ENCODE assay signal across 14 cellular contexts in genomic region chr13:32495429-32495828, GRCh38. TPM values are rescaled to one million over a fixed set of nuclear protein-coding genes. Genes with fewer than 3 reads are reported as not detected.
A peak's percentile ranks its signal among the peaks of the same experiment; 100 is the strongest.
DNase-seq lines count a peak whose midpoint lies in the region; ATAC-seq, FAIRE-seq and TF ChIP-seq lines count a peak whose summit lies in the region.
"Had no signal": no experiment of that assay in that cellular context is flagged by ENCODE, and none has a peak within 500 bp of the region (broad histone marks: within the 10 kb centered on the region; RNA-seq: fewer than 3 reads in every experiment).

No MANE protein-coding gene starts in this region.

- peaks cover 0 to 6% (median 0%) of the 10 kb centered on the region in 5 donors for H3K36me3 Mint-ChIP-seq in naive thymus-derived CD4-positive, alpha-beta T cell
- H3K36me3 Mint-ChIP-seq: CD4-positive, CD25-positive, alpha-beta regulatory T cell had no signal

- CTCF ChIA-PET in GM12878 (lab: Yijun Ruan, JAX), result no interaction called here
- CTCF ChIA-PET in HepG2 (lab: Yijun Ruan, JAX; ENCODE audit: low intra/inter-chr PET ratio, low total read pairs), result no interaction called here
- CTCF ChIA-PET in naive thymus-derived CD4-positive, alpha-beta T cell (lab: Charles Lee), result interaction anchor here (0.8 kb wide), 1 partner anchor 140 kb away, joined by 3 read pairs; no protein-coding TSS in a partner anchor

- peaks cover 6 to 35% (median 16%) of the 10 kb centered on the region in 7 donors for H3K4me1 Mint-ChIP-seq in naive thymus-derived CD4-positive, alpha-beta T cell

- TF ChIP-seq EP300 in GM12878 (IDR thresholded peaks at IDR 0.05; ENCODE audit: borderline replicate concordance in 1 of 2, control insufficient read depth in 1 of 2, low read depth in 2 of 2, low read length in 2 of 2) (no peak), HepG2 (IDR thresholded peaks at IDR 0.05; ENCODE audit: low read depth in 2 of 2, low read length in 2 of 2) (no peak), HepG2 (CRISPR knock-in tag; IDR thresholded peaks at IDR 0.05; ENCODE audit: borderline replicate concordance) (no peak)

- DNase-seq in left ventricle myocardium superior, result no peak
- DNase-seq in left cardiac atrium, result no peak
- DNase-seq in GM12878 (ENCODE audit: low read depth, low spot score), result no peak
- no peak for DNase-seq in HepG2 (ENCODE audit: low spot score)
- DNase-seq in upper lobe of right lung, result no peak
- no peak for DNase-seq in HuH-7.5 (ENCODE audit: low spot score)
- no peak for DNase-seq in naive thymus-derived CD4-positive, alpha-beta T cell
- DNase-seq in NK-92 treated with Interleukin-12 subunit alpha and Interleukin-12 subunit beta, amount 100 ng/mL, for 24 hours (lab: John Stamatoyannopoulos, UW), result no peak
- DNase-seq: ACHN; CD4-positive, CD25-positive, alpha-beta regulatory T cell; DMS53; HCEC 1CT had no signal

- H3K4me2 ChIP-seq in GM12878 (ENCODE audit: control insufficient read depth, insufficient read depth) (no peak overlapping the region), HepG2 (ENCODE audit: low read depth, low read length) (no peak overlapping the region)
- H3K4me2 ChIP-seq: BLaER1 treated with 17β-estradiol and CSF1 and Interleukin-3, amounts not matched to agents 10 nM and 100 nM had no signal

- intact Hi-C loops in left ventricle myocardium superior (cut with micrococcal nuclease), result no loop called here
- intact Hi-C loops in left cardiac atrium (cut with DNase I), result no loop called here
- intact Hi-C loops in GM12878 (cut with micrococcal nuclease; ENCODE audit: unreplicated experiment), result no loop called here
- intact Hi-C loops in HepG2 (cut with micrococcal nuclease; ENCODE audit: unreplicated experiment), result loop anchor here (5.0 kb wide), 1 partner anchor 42 kb away; the partner anchor contains the start of gene N4BP2L2
- intact Hi-C loops in upper lobe of right lung (cut with DNase I), result no loop called here
- intact Hi-C loops in naive thymus-derived CD4-positive, alpha-beta T cell (cut with micrococcal nuclease), result no loop called here

- TF ChIP-seq POLR2A in GM12878 (IDR thresholded peaks at IDR 0.05; ENCODE audit: low read depth, low read length), result no peak
- TF ChIP-seq POLR2A in HepG2 (IDR thresholded peaks at IDR 0.05; ENCODE audit: insufficient read depth in 1 of 2, low read depth in 2 of 2, low read length in 2 of 2), result no peak

- no peak overlapping the region for H3K4me3 Mint-ChIP-seq in naive thymus-derived CD4-positive, alpha-beta T cell
- H3K4me3 Mint-ChIP-seq: CD4-positive, CD25-positive, alpha-beta regulatory T cell had no signal

- TF ChIP-seq RAD21 in GM12878 (IDR thresholded peaks at IDR 0.05; ENCODE audit: insufficient read depth, low read depth, low read length), result no peak
- no peak for TF ChIP-seq RAD21 in HepG2 (CRISPR knock-in tag; IDR thresholded peaks at IDR 0.05)

- H3K27me3 ChIP-seq in GM12878 (replicated peaks in 1 of 2; ENCODE audit: control insufficient read depth in 2 of 2, insufficient read depth in 2 of 2, low read length in 1 of 2) (no peaks in the 10 kb centered on the region), HepG2 (ENCODE audit: control insufficient read depth in 1 of 2, insufficient read depth in 2 of 2, low read length in 2 of 2) (no peaks in the 10 kb centered on the region), upper lobe of right lung (no peaks in the 10 kb centered on the region)
- no peaks in the 10 kb centered on the region for H3K27me3 ChIP-seq in naive thymus-derived CD4-positive, alpha-beta T cell (ENCODE audit: control insufficient read depth in 2 of 2, insufficient read depth in 2 of 2, low read length in 2 of 2)
- H3K27me3 ChIP-seq: BLaER1 treated with 17β-estradiol and CSF1 and Interleukin-3, amounts not matched to agents 10 nM and 100 nM had no signal

- H3K79me2 ChIP-seq in GM12878 (ENCODE audit: control insufficient read depth, insufficient read depth, low read length) (no peaks in the 10 kb centered on the region), HepG2 (ENCODE audit: insufficient read depth, low read length) (no peaks in the 10 kb centered on the region)

- H3K27ac ChIP-seq in GM12878 (ENCODE audit: control insufficient read depth, insufficient read depth) (no peak overlapping the region), HepG2 (ENCODE audit: extremely low read length, insufficient read depth, low read length) (no peak overlapping the region), upper lobe of right lung (no peak overlapping the region)
- no peak overlapping the region for H3K27ac ChIP-seq in naive thymus-derived CD4-positive, alpha-beta T cell (ENCODE audit: low read depth, low read length)
- H3K27ac ChIP-seq: BLaER1 treated with 17β-estradiol and CSF1 and Interleukin-3, amounts not matched to agents 10 nM and 100 nM had no signal

- H2AFZ ChIP-seq in GM12878 (ENCODE audit: control insufficient read depth, low read depth, low read length) (no peak overlapping the region), HepG2 (ENCODE audit: low read length) (no peak overlapping the region)

- 0 out of 4 replicates have a peak, but pooled peaks cover 0 to 2% of the 10 kb centered on the region in 2 experiments for H3K36me3 ChIP-seq in GM12878 (ENCODE audit: control insufficient read depth in 2 of 2, insufficient read depth in 2 of 2, low read length in 1 of 2)
- no peaks in the 10 kb centered on the region for H3K36me3 ChIP-seq in HepG2 (replicated peaks in 1 of 2; ENCODE audit: control insufficient read depth in 1 of 2, insufficient read depth in 2 of 2, low read length in 2 of 2)
- H3K36me3 ChIP-seq in upper lobe of right lung, result no peaks in the 10 kb centered on the region
- no peaks in the 10 kb centered on the region for H3K36me3 ChIP-seq in naive thymus-derived CD4-positive, alpha-beta T cell (ENCODE audit: control insufficient read depth in 2 of 3, insufficient read depth in 3 of 3, low read length in 3 of 3)
- H3K36me3 ChIP-seq: BLaER1 treated with 17β-estradiol and CSF1 and Interleukin-3, amounts not matched to agents 10 nM and 100 nM had no signal

- ATAC-seq in left ventricle myocardium superior (peak; percentile 18), left cardiac atrium (no peak), GM12878 (0 out of 3 replicates have a peak, but pooled peaks have one; percentile 18), HepG2 (no peak), upper lobe of right lung (peak; percentile 36)
- ATAC-seq in naive thymus-derived CD4-positive, alpha-beta T cell, result no peak

- BruUV-seq in GM12878 (replicated peaks; lab: Mats Ljungman, UMichigan), result no TSS peak
- BruUV-seq in HepG2 (replicated peaks; lab: Mats Ljungman, UMichigan), result no TSS peak

- H3K9ac ChIP-seq in GM12878 (ENCODE audit: control insufficient read depth, insufficient read depth, low read length) (no peak overlapping the region), HepG2 (ENCODE audit: insufficient read depth, low read depth, low read length) (no peak overlapping the region)
- H3K9ac ChIP-seq: BLaER1 treated with 17β-estradiol and CSF1 and Interleukin-3, amounts not matched to agents 10 nM and 100 nM had no signal

- RAD21 ChIA-PET in GM12878 (lab: Charles Lee; ENCODE audit: unreplicated experiment), result no interaction called here

- H3K4me1 ChIP-seq in GM12878 (ENCODE audit: control insufficient read depth, insufficient read depth, low read length), result no peaks in the 10 kb centered on the region
- H3K4me1 ChIP-seq in HepG2 (ENCODE audit: insufficient read depth, low read length), result peaks cover 47% of the 10 kb centered on the region
- peaks cover 8% of the 10 kb centered on the region for H3K4me1 ChIP-seq in upper lobe of right lung
- H3K4me1 ChIP-seq in naive thymus-derived CD4-positive, alpha-beta T cell (ENCODE audit: control insufficient read depth in 2 of 2, insufficient read depth in 2 of 2, low read length in 2 of 2), result no peaks in the 10 kb centered on the region
- H3K4me1 ChIP-seq: BLaER1 treated with 17β-estradiol and CSF1 and Interleukin-3, amounts not matched to agents 10 nM and 100 nM had no signal

- H3K4me3 ChIP-seq in GM12878 (no peak overlapping the region), HepG2 (replicated peaks in 1 of 3; ENCODE audit: insufficient read depth in 1 of 3, low read depth in 2 of 3, low read length in 3 of 3) (no peak overlapping the region), upper lobe of right lung (no peak overlapping the region)
- H3K4me3 ChIP-seq in naive thymus-derived CD4-positive, alpha-beta T cell (ENCODE audit: low read length), result no peak overlapping the region
- H3K4me3 ChIP-seq: BLaER1 treated with 17β-estradiol and CSF1 and Interleukin-3, amounts not matched to agents 10 nM and 100 nM had no signal

- no peaks in the 10 kb centered on the region for H3K9me3 Mint-ChIP-seq in naive thymus-derived CD4-positive, alpha-beta T cell

- WGBS in GM12878 (ENCODE audit: insufficient coverage, insufficient replicate concordance, low lambda C conversion rate, missing lambda C conversion rate), result 94% methylated on average over 5 of the region's 5 CpGs
- 91% methylated on average over 5 of the region's 5 CpGs for WGBS in HepG2 (ENCODE audit: low lambda C conversion rate)

- H3K9me3 ChIP-seq in GM12878 (replicated peaks; ENCODE audit: control insufficient read depth, insufficient read depth, low read length), result no peaks in the 10 kb centered on the region
- no peaks in the 10 kb centered on the region for H3K9me3 ChIP-seq in HepG2 (ENCODE audit: low read length)
- no peaks in the 10 kb centered on the region for H3K9me3 ChIP-seq in upper lobe of right lung
- H3K9me3 ChIP-seq in naive thymus-derived CD4-positive, alpha-beta T cell (ENCODE audit: control insufficient read depth in 2 of 3, low read length in 3 of 3), result no peaks in the 10 kb centered on the region
- H3K9me3 ChIP-seq: BLaER1 treated with 17β-estradiol and CSF1 and Interleukin-3, amounts not matched to agents 10 nM and 100 nM had no signal

- no peak overlapping the region for H3K27ac Mint-ChIP-seq in naive thymus-derived CD4-positive, alpha-beta T cell

- FAIRE-seq in GM12878 (lab: Jason Lieb, UNC) (no peak), HepG2 (lab: Jason Lieb, UNC) (no peak)
- FAIRE-seq: GM18507 had no signal

- SMC1A ChIA-PET in GM12878 (lab: Charles Lee; ENCODE audit: uncharacterized antibody, unreplicated experiment), result no interaction called here

- H4K20me1 ChIP-seq in GM12878 (ENCODE audit: control insufficient read depth, insufficient read depth) (no peaks in the 10 kb centered on the region), HepG2 (ENCODE audit: insufficient read depth, low read length) (no peaks in the 10 kb centered on the region)

- in situ Hi-C loops in GM12878 (cut with MboI) (no loop called here), HepG2 (cut with HindIII; ENCODE audit: extremely low pct_ligation_motif_present, low pct_unique_long_range_greater_than_20kb) (no loop called here)

- H3K27me3 Mint-ChIP-seq in naive thymus-derived CD4-positive, alpha-beta T cell, result no peaks in the 10 kb centered on the region
- H3K27me3 Mint-ChIP-seq: CD4-positive, CD25-positive, alpha-beta regulatory T cell had no signal

- POLR2A ChIA-PET in GM12878 (lab: Charles Lee) (no interaction called here), HepG2 (lab: Yijun Ruan, JAX) (no interaction called here)
- POLR2A ChIA-PET in naive thymus-derived CD4-positive, alpha-beta T cell (lab: Charles Lee), result no interaction called here

- TF ChIP-seq CTCF in GM12878 (IDR thresholded peaks at IDR 0.05 in 2 of 3, conservative IDR thresholded peaks at IDR 0.05 in 1 of 3; ENCODE audit: control insufficient read depth in 2 of 3, extremely low read depth in 1 of 3, insufficient read depth in 1 of 3, low read depth in 3 of 3, low read length in 3 of 3), result no peak
- no peak for TF ChIP-seq CTCF in HepG2 (CRISPR knock-in tag; IDR thresholded peaks at IDR 0.05)
- no peak for TF ChIP-seq CTCF in upper lobe of right lung (IDR thresholded peaks at IDR 0.05)

RNA-seq across cellular contexts. Expression of gene N4BP2L2, which starts 43.2 kb away (rescaled TPM):
- total RNA-seq in left ventricle myocardium superior (123 TPM), left cardiac atrium (100 to 1,000 TPM; 106 to 126 TPM), GM12878 (2014; rRNA removed) (48.7 and 69.2 TPM in 2 replicates), GM12878 (2014; rRNA removed; fragmentation: Illumina TruSeq; extraction: Trizol) (81.2 and 87.8 TPM in 2 replicates), GM12878 (2021) (49.3 and 56.2 TPM in 2 replicates), HepG2 (2016; rRNA removed; fragmentation: Illumina TruSeq; extraction: Trizol) (81.2 and 82.6 TPM in 2 replicates), upper lobe of right lung (168 TPM)
- 523 and 578 TPM in 2 replicates for total RNA-seq in GM12878 (2013; cell fraction: nucleolus; rRNA removed)
- polyA plus RNA-seq in GM12878 (2011; ENCODE audit: low read depth), result 24.2 TPM
- polyA plus RNA-seq in GM12878 (2011; rRNA removed) (87.1 and 152 TPM in 2 replicates), GM12878 (2014; fragmentation: Illumina TruSeq; extraction: Trizol) (62.6 and 89.4 TPM in 2 replicates), GM12878 (2014; fragmentation: Nextera tagmentation; extraction: Ambion mirVana) (10 to 100 TPM; 41.7 to 59.8 TPM), GM12878 (2014; rRNA removed) (42.7 and 48.4 TPM in 2 replicates), GM12878 (2016; fragmentation: Nextera tagmentation; extraction: Ambion mirVana) (10 to 100 TPM; 72.3 to 74.8 TPM), HepG2 (2011; rRNA removed) (47.9 and 58.9 TPM in 2 replicates)
- 19.5 and 20.2 TPM in 2 replicates for polyA plus RNA-seq in GM12878 (2011; cell fraction: cytosol; rRNA removed)
- 48.6 and 56.5 TPM in 2 replicates for polyA plus RNA-seq in GM12878 (2011; cell fraction: nucleus; rRNA removed)
- 47.3 and 52.6 TPM in 2 replicates for polyA plus RNA-seq in GM12878 (2012)
- 26.3 and 46.2 TPM in 2 replicates for polyA minus RNA-seq in GM12878 (2011; rRNA and poly(A)+ RNA removed)
- polyA minus RNA-seq in GM12878 (2011; cell fraction: cytosol; rRNA and poly(A)+ RNA removed), result 12.2 and 12.4 TPM in 2 replicates
- polyA minus RNA-seq in GM12878 (2011; cell fraction: nucleus; rRNA and poly(A)+ RNA removed), result 30.8 and 47.7 TPM in 2 replicates
- total RNA-seq in HepG2 (2016; cell fraction: cytosol; rRNA removed; fragmentation: Illumina TruSeq; extraction: Trizol; ENCODE audit: low read depth), result 71.3 and 84.9 TPM in 2 replicates
- total RNA-seq in HepG2 (2016; cell fraction: insoluble cytoplasmic fraction; rRNA removed; fragmentation: Illumina TruSeq; extraction: Trizol), result 78.9 and 83.5 TPM in 2 replicates
- 34.9 and 44.4 TPM in 2 replicates for total RNA-seq in HepG2 (2016; cell fraction: membrane; rRNA removed; fragmentation: Illumina TruSeq; extraction: Trizol)
- 169 and 172 TPM in 2 replicates for total RNA-seq in HepG2 (2016; cell fraction: nucleus; rRNA removed; fragmentation: Illumina TruSeq; extraction: Trizol)
- polyA plus RNA-seq in HepG2 (2011; cell fraction: cytosol; rRNA removed), result 10.6 and 15.4 TPM in 2 replicates
- 60.7 and 85.4 TPM in 2 replicates for polyA plus RNA-seq in HepG2 (2011; cell fraction: nucleus; rRNA removed)
- 56.7 and 67.5 TPM in 2 replicates for polyA plus RNA-seq in HepG2 (2012)
- 2.5 and 3.0 TPM in 2 replicates for polyA plus RNA-seq in HepG2 (2016; cell fraction: cytosol; fragmentation: Illumina TruSeq; extraction: Trizol; ENCODE audit: low read depth)
- polyA plus RNA-seq in HepG2 (2016; cell fraction: insoluble cytoplasmic fraction; fragmentation: Illumina TruSeq; extraction: Trizol; ENCODE audit: low read depth), result 50.8 and 51.5 TPM in 2 replicates
- polyA plus RNA-seq in HepG2 (2016; cell fraction: membrane; fragmentation: Illumina TruSeq; extraction: Trizol; ENCODE audit: low read depth), result 6.7 and 7.0 TPM in 2 replicates
- polyA plus RNA-seq in HepG2 (2016; cell fraction: nucleus; fragmentation: Illumina TruSeq; extraction: Trizol; ENCODE audit: insufficient read depth, low read depth), result 123 and 141 TPM in 2 replicates
- 12.8 and 15.7 TPM in 2 replicates for polyA minus RNA-seq in HepG2 (2011; rRNA and poly(A)+ RNA removed; ENCODE audit: low replicate concordance)
- 15.0 and 16.3 TPM in 2 replicates for polyA minus RNA-seq in HepG2 (2011; cell fraction: cytosol; rRNA and poly(A)+ RNA removed)
- polyA minus RNA-seq in HepG2 (2011; cell fraction: nucleus; rRNA and poly(A)+ RNA removed), result 190 and 196 TPM in 2 replicates
- 100 to 1,000 TPM; 136 to 358 (median 226) TPM for total RNA-seq in naive thymus-derived CD4-positive, alpha-beta T cell
- 100 to 1,000 TPM; 129 to 204 TPM for polyA plus RNA-seq in naive thymus-derived CD4-positive, alpha-beta T cell

Comparison
In these comparisons a context has a peak if more than half of its experiments do, and no peak if none do; other contexts are left out.
1. ATAC-seq: peak in left ventricle myocardium superior (single experiment), GM12878 (single experiment) and upper lobe of right lung (single experiment); none in left cardiac atrium (0 of 2), HepG2 (single experiment) and naive thymus-derived CD4-positive, alpha-beta T cell (single experiment).